29 cellular contexts compared by ENCODE assay signal in the genomic region with DNA sequence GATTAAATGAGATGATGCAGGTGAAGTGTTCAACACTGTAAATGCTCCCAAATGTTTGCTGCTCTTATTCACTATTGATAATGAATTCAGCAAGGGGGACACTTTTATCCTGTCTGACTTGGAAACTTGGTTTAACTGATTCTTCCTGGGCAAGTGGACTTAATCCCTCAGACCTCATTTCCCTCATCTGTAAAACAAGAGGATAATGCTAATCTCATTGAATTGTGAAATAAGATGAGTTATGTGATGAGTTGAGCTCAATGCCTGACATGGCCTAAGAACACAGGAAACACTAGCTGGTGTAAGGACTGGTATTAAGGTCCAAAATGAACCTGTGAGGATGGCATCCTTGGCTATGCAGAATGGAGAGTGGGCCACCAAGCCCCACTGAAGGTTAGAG. TPM values are rescaled to one million over a fixed set of nuclear protein-coding genes. Genes with fewer than 3 reads are reported as not detected.
"Had no signal": no experiment of that assay in that cellular context is flagged by ENCODE, and none has a peak within 500 bp of the region (broad histone marks: within the 10 kb centered on the region; RNA-seq: fewer than 3 reads in every experiment).

No MANE protein-coding gene starts in this region.

- H3K27me3 Mint-ChIP-seq: stimulated activated naive CD8-positive, alpha-beta T cell treated with anti-CD3 and anti-CD28 coated beads, Interleukin-15, Interleukin-2, amounts not matched to agents 100 ng/mL and 50 ng/mL, for 24 hours had no signal

- H2AFZ ChIP-seq: hepatocyte had no signal

- H3K9me3 Mint-ChIP-seq: natural killer cell treated with Interleukin-12 subunit alpha and Interleukin-12 subunit beta and Interleukin-15 and Interleukin-18, amount 100 ng/mL, for 72 hours; stimulated activated effector memory CD8-positive, alpha-beta T cell treated with anti-CD3 and anti-CD28 coated beads, Interleukin-12 subunit alpha, Interleukin-12 subunit beta, amount 100 ng/mL, for 72 hours; stimulated activated naive CD8-positive, alpha-beta T cell treated with anti-CD3 and anti-CD28 coated beads, Interleukin-15, Interleukin-2, amounts not matched to agents 100 ng/mL and 50 ng/mL, for 24 hours had no signal

- DNase-seq: kidney; left colon; left lung; lower lobe of right lung; mammary epithelial cell; mesendoderm; midbrain; mucosa of descending colon; naive thymus-derived CD4-positive, alpha-beta T cell; pancreas; posterior cingulate gyrus; retina; right cardiac atrium; small intestine; spleen; stimulated activated CD4-positive, alpha-beta T cell treated with anti-CD3 and anti-CD28 coated beads, Interleukin-4, amount 100 ng/mL, for 24 hours; stimulated activated naive CD4-positive, alpha-beta T cell; tibial artery; trophoblast cell; upper lobe of right lung had no signal

- H3K4me3 ChIP-seq: hepatocyte, left lung, lower lobe of right lung, mucosa of descending colon, pancreas, prostate gland, spleen, suprapubic skin, thoracic aorta, tibial artery, upper lobe of right lung had no signal

- H3K36me3 ChIP-seq: left lung, lower lobe of right lung, pancreas, prostate gland, spleen, suprapubic skin, thoracic aorta, tibial artery, upper lobe of right lung had no signal

- H3K4me3 Mint-ChIP-seq: naive thymus-derived CD4-positive, alpha-beta T cell; natural killer cell treated with Interleukin-12 subunit alpha and Interleukin-12 subunit beta and Interleukin-15 and Interleukin-18, amount 100 ng/mL, for 72 hours; stimulated activated effector memory CD8-positive, alpha-beta T cell treated with anti-CD3 and anti-CD28 coated beads, Interleukin-12 subunit alpha, Interleukin-12 subunit beta, amount 100 ng/mL, for 72 hours; stimulated activated naive CD8-positive, alpha-beta T cell treated with anti-CD3 and anti-CD28 coated beads, Interleukin-15, Interleukin-2, amounts not matched to agents 100 ng/mL and 50 ng/mL, for 24 hours had no signal

- H3K79me2 ChIP-seq: hepatocyte had no signal

- H3K9me3 ChIP-seq: left lung, lower lobe of right lung, mucosa of descending colon, pancreas, prostate gland, spleen, suprapubic skin, thoracic aorta, tibial artery, upper lobe of right lung had no signal

- ATAC-seq: left colon; left lung; lower lobe of right lung; mucosa of descending colon; naive thymus-derived CD4-positive, alpha-beta T cell; natural killer cell treated with Interleukin-12 subunit alpha and Interleukin-12 subunit beta and Interleukin-15 and Interleukin-18, amount 100 ng/mL, for 72 hours; pancreas; right cardiac atrium; sciatic nerve; stimulated activated effector memory CD8-positive, alpha-beta T cell treated with anti-CD3 and anti-CD28 coated beads, Interleukin-12 subunit alpha, Interleukin-12 subunit beta, amount 100 ng/mL, for 72 hours; upper lobe of right lung had no signal

- H3K4me2 ChIP-seq: hepatocyte had no signal

- H3K36me3 Mint-ChIP-seq: stimulated activated effector memory CD8-positive, alpha-beta T cell treated with anti-CD3 and anti-CD28 coated beads, Interleukin-12 subunit alpha, Interleukin-12 subunit beta, amount 100 ng/mL, for 72 hours had no signal

- H3K27ac ChIP-seq: hepatocyte, left lung, lower lobe of right lung, pancreas, prostate gland, spleen, suprapubic skin, thoracic aorta, tibial artery, upper lobe of right lung had no signal

- H3K27ac Mint-ChIP-seq: naive thymus-derived CD4-positive, alpha-beta T cell; natural killer cell treated with Interleukin-12 subunit alpha and Interleukin-12 subunit beta and Interleukin-15 and Interleukin-18, amount 100 ng/mL, for 72 hours; stimulated activated effector memory CD8-positive, alpha-beta T cell treated with anti-CD3 and anti-CD28 coated beads, Interleukin-12 subunit alpha, Interleukin-12 subunit beta, amount 100 ng/mL, for 72 hours; stimulated activated naive CD8-positive, alpha-beta T cell treated with anti-CD3 and anti-CD28 coated beads, Interleukin-15, Interleukin-2, amounts not matched to agents 100 ng/mL and 50 ng/mL, for 24 hours had no signal

- H3K27me3 ChIP-seq: hepatocyte, left lung, pancreas, tibial artery, upper lobe of right lung had no signal

- H3K4me1 ChIP-seq: left lung, lower lobe of right lung, prostate gland, suprapubic skin, upper lobe of right lung had no signal

RNA-seq across cellular contexts. Expression of a gene that starts 23.3 kb away (rescaled TPM):
- polyA plus RNA-seq: naive thymus-derived CD4-positive, alpha-beta T cell; neural cell had no signal
